Comparison of ENCODE assay signal across 21 cellular contexts in genomic region chr1:38285807-38286530, GRCh38.
DNase-seq lines count a peak whose midpoint lies in the region; ATAC-seq, FAIRE-seq and TF ChIP-seq lines count a peak whose summit lies in the region.
"Had no signal": no experiment of that assay in that cellular context is flagged by ENCODE, and none has a peak within 500 bp of the region (broad histone marks: within the 10 kb centered on the region; RNA-seq: fewer than 3 reads in every experiment).

No MANE protein-coding gene starts in this region.

- in situ Hi-C loops in K562 (cut with MboI): no loop called here

- POLR2A ChIA-PET in HEK293 (lab: Yijun Ruan, JAX) (no interaction called here), K562 (lab: Yijun Ruan, JAX) (interaction anchor here (0.5 to 1.6 kb wide), 2 partner anchors 10 to 35 kb away, joined by 4 to 8 read pairs; no protein-coding TSS in a partner anchor)

- no peaks in the 10 kb centered on the region for H3K36me3 Mint-ChIP-seq in type B pancreatic cell
- no peaks in the 10 kb centered on the region for H3K36me3 Mint-ChIP-seq in effector memory CD8-positive, alpha-beta T cell (ENCODE audit: insufficient read depth)

- no peak overlapping the region for H3K4me3 Mint-ChIP-seq in type B pancreatic cell
- H3K4me3 Mint-ChIP-seq in effector memory CD8-positive, alpha-beta T cell: no peak overlapping the region
- H3K4me3 Mint-ChIP-seq: B cell; CD4-positive, alpha-beta T cell had no signal

- H3K9me3 Mint-ChIP-seq in type B pancreatic cell: no peaks in the 10 kb centered on the region
- no peaks in the 10 kb centered on the region for H3K9me3 Mint-ChIP-seq in effector memory CD8-positive, alpha-beta T cell
- H3K9me3 Mint-ChIP-seq: CD4-positive, alpha-beta T cell had no signal

- H3K36me3 ChIP-seq in HEK293 (ENCODE audit: control insufficient read depth in 2 of 2, insufficient read depth in 1 of 2, low read length in 2 of 2) (no peaks in the 10 kb centered on the region), K562 (ENCODE audit: control insufficient read depth, insufficient read depth, low read length) (no peaks in the 10 kb centered on the region)
- H3K36me3 ChIP-seq: Peyer's patch had no signal

- no peak for FAIRE-seq in K562 (lab: Jason Lieb, UNC)
- FAIRE-seq: GM12892 had no signal

- TF ChIP-seq CTCF in HEK293 (tag by site-specific recombination; IDR thresholded peaks at IDR 0.05) (no peak), K562 (IDR thresholded peaks at IDR 0.05 in 2 of 3, conservative IDR thresholded peaks at IDR 0.05 in 1 of 3; ENCODE audit: insufficient read depth in 2 of 3, low read depth in 1 of 3, low read length in 3 of 3) (no peak), type B pancreatic cell (conservative IDR thresholded peaks at IDR 0.05) (no peak)

- no peak overlapping the region for H2AFZ ChIP-seq in K562 (ENCODE audit: low read depth, low read length)

- TF ChIP-seq EP300 in K562 (IDR thresholded peaks at IDR 0.05; ENCODE audit: low read length): no peak

- no peak overlapping the region for H3K27ac ChIP-seq in HEK293 (ENCODE audit: extremely low read depth, low read depth, low read length)
- H3K27ac ChIP-seq in K562 (ENCODE audit: extremely low read depth, low read depth, low read length): no peak overlapping the region
- H3K27ac ChIP-seq: Peyer's patch had no signal

- no peaks in the 10 kb centered on the region for H4K20me1 ChIP-seq in K562 (replicated peaks; ENCODE audit: control insufficient read depth, insufficient read depth, low read length)

- 37% methylated on average over 12 of the region's 12 CpGs for WGBS in K562 (ENCODE audit: insufficient coverage, low coverage, missing lambda C conversion rate)

- TF ChIP-seq POLR2A in K562 (conservative IDR thresholded peaks at IDR 0.05): no peak

- no peak overlapping the region for H3K4me2 ChIP-seq in K562 (ENCODE audit: insufficient read depth, low read length)

- H3K9ac ChIP-seq in K562 (ENCODE audit: insufficient read depth in 1 of 2, low read depth in 2 of 2, low read length in 2 of 2): 0 out of 4 replicates have a peak overlapping the region, but pooled peaks of 1 of the 2 experiments have one; percentile 10

- intact Hi-C loops in K562 (cut with micrococcal nuclease): no loop called here

- H3K9me3 ChIP-seq in HEK293 (ENCODE audit: control insufficient read depth, insufficient read depth, low read depth, low read length) (no peaks in the 10 kb centered on the region), K562 (replicated peaks; ENCODE audit: control insufficient read depth, insufficient read depth, low read depth, low read length) (no peaks in the 10 kb centered on the region)
- H3K9me3 ChIP-seq: Peyer's patch had no signal

- ATAC-seq in K562 (no peak), HG02973 (IDR thresholded peaks at IDR 0.05; ENCODE audit: unreplicated experiment) (no peak), HG02870 (IDR thresholded peaks at IDR 0.05; ENCODE audit: unreplicated experiment) (no peak), HG03039 (IDR thresholded peaks at IDR 0.05; ENCODE audit: unreplicated experiment) (no peak)
- no peak for ATAC-seq in effector memory CD8-positive, alpha-beta T cell (replicated peaks)
- ATAC-seq: SK-N-SH treated with all-trans-retinoic acid at 6 μM for 48 hours had no signal

- no peaks in the 10 kb centered on the region for H3K79me2 ChIP-seq in K562 (ENCODE audit: control insufficient read depth, insufficient read depth, low read length)

- H3K27me3 Mint-ChIP-seq in type B pancreatic cell: peaks cover 28% of the 10 kb centered on the region
- H3K27me3 Mint-ChIP-seq in effector memory CD8-positive, alpha-beta T cell: peaks cover 40 to 64% of the 10 kb centered on the region in 2 donors

- CTCF ChIA-PET in HEK293 (lab: Yijun Ruan, JAX) (interaction anchor here (0.5 to 0.7 kb wide), 2 partner anchors 171 to 541 kb away, joined by 3 to 6 read pairs; no protein-coding TSS in a partner anchor), K562 (lab: Yijun Ruan, JAX; ENCODE audit: low intra/inter-chr PET ratio) (no interaction called here)

- no peaks in the 10 kb centered on the region for H3K27me3 ChIP-seq in K562 (ENCODE audit: control insufficient read depth in 2 of 2, insufficient read depth in 2 of 2, low read length in 2 of 2)
- H3K27me3 ChIP-seq: Peyer's patch had no signal

- no peaks in the 10 kb centered on the region for H3K4me1 Mint-ChIP-seq in type B pancreatic cell (ENCODE audit: unreplicated experiment)
- no peaks in the 10 kb centered on the region for H3K4me1 Mint-ChIP-seq in effector memory CD8-positive, alpha-beta T cell (ENCODE audit: low read depth in 2 of 2)
- H3K4me1 Mint-ChIP-seq: B cell had no signal

- DNase-seq in K562 (ENCODE audit: extremely low read depth in 1 of 4, low spot score in 3 of 4) (no peak), iPS-NIHi11 (ENCODE audit: low spot score) (peak; percentile 65), type B pancreatic cell (ENCODE audit: extremely low spot score, unreplicated experiment) (peak; percentile 44)
- DNase-seq in effector memory CD8-positive, alpha-beta T cell: no peak
- DNase-seq: CD4-positive, alpha-beta T cell; DND-41; GDM1; GOT3; KBM-7; NCI-H1048; NCI-H146; NCI-H226; Peyer's patch; SHP77 had no signal

- H3K9me1 ChIP-seq in K562 (ENCODE audit: control insufficient read depth, insufficient read depth, low read length): no peaks in the 10 kb centered on the region

- H3K27ac Mint-ChIP-seq in type B pancreatic cell: no peak overlapping the region
- no peak overlapping the region for H3K27ac Mint-ChIP-seq in effector memory CD8-positive, alpha-beta T cell
- H3K27ac Mint-ChIP-seq: B cell; CD4-positive, alpha-beta T cell had no signal

- H3K4me1 ChIP-seq in HEK293 (ENCODE audit: control insufficient read depth, insufficient read depth, low read length) (no peaks in the 10 kb centered on the region), K562 (replicated peaks in 1 of 2; ENCODE audit: control insufficient read depth in 2 of 2, insufficient read depth in 2 of 2, low read length in 2 of 2) (no peaks in the 10 kb centered on the region)
- H3K4me1 ChIP-seq: Peyer's patch had no signal

- BruUV-seq in K562 (replicated peaks; lab: Mats Ljungman, UMichigan): no TSS peak

- H3K4me3 ChIP-seq in HEK293 (ENCODE audit: low read depth, low read length) (no peak overlapping the region), K562 (no peak overlapping the region)
- H3K4me3 ChIP-seq: Peyer's patch had no signal

- no peak for TF ChIP-seq RAD21 in K562 (CRISPR knock-in tag; conservative IDR thresholded peaks at IDR 0.05 in 1 of 2, IDR thresholded peaks at IDR 0.05 in 1 of 2)

TF ChIP-seq in HEK293, 187 proteins besides CTCF, POLR2A, EP300 and RAD21:
- TF ChIP-seq ZNF354C (tag by site-specific recombination; IDR thresholded peaks at IDR 0.05; ENCODE audit: borderline replicate concordance, low read depth): no peak
- no peak for TF ChIP-seq ZNF391 (tag by site-specific recombination; IDR thresholded peaks at IDR 0.05; ENCODE audit: borderline replicate concordance, low read depth)
- peak; percentile 31; the same call in 1 of the 2 replicates for TF ChIP-seq ZBTB17 (tag by site-specific recombination; IDR thresholded peaks at IDR 0.05)
- TF ChIP-seq ZNF416 (tag by site-specific recombination; IDR thresholded peaks at IDR 0.05): no peak
- no peak for TF ChIP-seq SP7 (tag by site-specific recombination; IDR thresholded peaks at IDR 0.05)
- no peak for TF ChIP-seq ZNF121 (tag by site-specific recombination; IDR thresholded peaks at IDR 0.05)
- no peak for TF ChIP-seq ZNF561 (tag by site-specific recombination; IDR thresholded peaks at IDR 0.05; ENCODE audit: borderline replicate concordance)

TF ChIP-seq in K562, 482 proteins besides CTCF, POLR2A, EP300 and RAD21:
- no peak for TF ChIP-seq ZNF12 (CRISPR knock-in tag; IDR thresholded peaks at IDR 0.05)
- TF ChIP-seq CTBP1 (IDR thresholded peaks at IDR 0.05; ENCODE audit: borderline replicate concordance): no peak
- TF ChIP-seq ATF7 (IDR thresholded peaks at IDR 0.05): no peak
- TF ChIP-seq ZEB2 (IDR thresholded peaks at IDR 0.05): no peak
- no peak for TF ChIP-seq CBX8 (IDR thresholded peaks at IDR 0.05; ENCODE audit: borderline replicate concordance, extremely low read depth, low read depth, low read length, poor library complexity, severe bottlenecking)
- TF ChIP-seq L3MBTL2 (IDR thresholded peaks at IDR 0.05): 0 out of 2 replicates have a peak, but pooled peaks have one; percentile 30
- TF ChIP-seq ZBTB8A (IDR thresholded peaks at IDR 0.05; ENCODE audit: partially characterized antibody): no peak
- TF ChIP-seq, protein P1, sequence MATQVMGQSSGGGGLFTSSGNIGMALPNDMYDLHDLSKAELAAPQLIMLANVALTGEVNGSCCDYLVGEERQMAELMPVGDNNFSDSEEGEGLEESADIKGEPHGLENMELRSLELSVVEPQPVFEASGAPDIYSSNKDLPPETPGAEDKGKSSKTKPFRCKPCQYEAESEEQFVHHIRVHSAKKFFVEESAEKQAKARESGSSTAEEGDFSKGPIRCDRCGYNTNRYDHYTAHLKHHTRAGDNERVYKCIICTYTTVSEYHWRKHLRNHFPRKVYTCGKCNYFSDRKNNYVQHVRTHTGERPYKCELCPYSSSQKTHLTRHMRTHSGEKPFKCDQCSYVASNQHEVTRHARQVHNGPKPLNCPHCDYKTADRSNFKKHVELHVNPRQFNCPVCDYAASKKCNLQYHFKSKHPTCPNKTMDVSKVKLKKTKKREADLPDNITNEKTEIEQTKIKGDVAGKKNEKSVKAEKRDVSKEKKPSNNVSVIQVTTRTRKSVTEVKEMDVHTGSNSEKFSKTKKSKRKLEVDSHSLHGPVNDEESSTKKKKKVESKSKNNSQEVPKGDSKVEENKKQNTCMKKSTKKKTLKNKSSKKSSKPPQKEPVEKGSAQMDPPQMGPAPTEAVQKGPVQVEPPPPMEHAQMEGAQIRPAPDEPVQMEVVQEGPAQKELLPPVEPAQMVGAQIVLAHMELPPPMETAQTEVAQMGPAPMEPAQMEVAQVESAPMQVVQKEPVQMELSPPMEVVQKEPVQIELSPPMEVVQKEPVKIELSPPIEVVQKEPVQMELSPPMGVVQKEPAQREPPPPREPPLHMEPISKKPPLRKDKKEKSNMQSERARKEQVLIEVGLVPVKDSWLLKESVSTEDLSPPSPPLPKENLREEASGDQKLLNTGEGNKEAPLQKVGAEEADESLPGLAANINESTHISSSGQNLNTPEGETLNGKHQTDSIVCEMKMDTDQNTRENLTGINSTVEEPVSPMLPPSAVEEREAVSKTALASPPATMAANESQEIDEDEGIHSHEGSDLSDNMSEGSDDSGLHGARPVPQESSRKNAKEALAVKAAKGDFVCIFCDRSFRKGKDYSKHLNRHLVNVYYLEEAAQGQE (CRISPR knock-in tag; IDR thresholded peaks at IDR 0.05; ENCODE audit: low read depth): no peak

Comparison
In these comparisons a context has a peak if more than half of its experiments do, and no peak if none do; other contexts are left out.
1. DNase-seq: peak in iPS-NIHi11 (single experiment) and type B pancreatic cell (single experiment); none in K562 (0 of 4) and effector memory CD8-positive, alpha-beta T cell (0 of 3).
2. Of the 44 proteins assayed by ChIP-seq in both K562 and HEK293: peak only in K562: none; only in HEK293: ZBTB17; in both: none; in neither: 43.